1 cellular context compared by ENCODE assay signal in genomic region chr14:105570482-105570881, GRCh38.
TF ChIP-seq lines count a peak whose summit lies in the region.

No MANE protein-coding gene starts in this region.

TF ChIP-seq in H1, 55 proteins besides CTCF, POLR2A, EP300 and RAD21:
- no peak for TF ChIP-seq SAP30 (IDR thresholded peaks at IDR 0.05; ENCODE audit: insufficient read depth, insufficient replicate concordance, low read length)
- no peak for TF ChIP-seq KDM1A (IDR thresholded peaks at IDR 0.05; ENCODE audit: borderline replicate concordance, low read length)
- no peak for TF ChIP-seq TAF7 (optimal IDR thresholded peaks at IDR 0.05; ENCODE audit: borderline replicate concordance, low read depth, low read length)
- no peak for TF ChIP-seq GABPA (IDR thresholded peaks at IDR 0.05; ENCODE audit: borderline replicate concordance, insufficient read depth, low read length)
- TF ChIP-seq BACH1 (IDR thresholded peaks at IDR 0.05; ENCODE audit: low read length) = no peak
- TF ChIP-seq CBX8 (IDR thresholded peaks at IDR 0.05; ENCODE audit: borderline replicate concordance, low read depth, low read length) = no peak
- no peak for TF ChIP-seq POU5F1 (IDR thresholded peaks at IDR 0.05; ENCODE audit: low read depth, low read length)
- TF ChIP-seq ATF2 (IDR thresholded peaks at IDR 0.05; ENCODE audit: low read length) = no peak
- TF ChIP-seq KDM5A (IDR thresholded peaks at IDR 0.05; ENCODE audit: low read length) = no peak
- no peak for TF ChIP-seq SIRT6 (IDR thresholded peaks at IDR 0.05; ENCODE audit: low read length)
- TF ChIP-seq GTF2F1 (IDR thresholded peaks at IDR 0.05; ENCODE audit: borderline replicate concordance, low read depth, low read length) = no peak
- TF ChIP-seq ASH2L (IDR thresholded peaks at IDR 0.05; ENCODE audit: low read length) = no peak
- no peak for TF ChIP-seq NRF1 (IDR thresholded peaks at IDR 0.05; ENCODE audit: low read depth, low read length)
- TF ChIP-seq EGR1 (IDR thresholded peaks at IDR 0.05; ENCODE audit: borderline replicate concordance, low read depth, low read length) = no peak
